8 cellular contexts compared by ENCODE assay signal in genomic region chr6:137165375-137166246, GRCh38. TPM values are rescaled to one million over a fixed set of nuclear protein-coding genes. Genes with fewer than 3 reads are reported as not detected.
A peak's percentile ranks its signal among the peaks of the same experiment; 100 is the strongest.
DNase-seq lines count a peak whose midpoint lies in the region; ATAC-seq and TF ChIP-seq lines count a peak whose summit lies in the region.

No MANE protein-coding gene starts in this region.

- no peaks in the 10 kb centered on the region for H3K27me3 ChIP-seq in CD8-positive, alpha-beta memory T cell (ENCODE audit: insufficient read depth, low read length, poor library complexity, severe bottlenecking)
- H3K27me3 ChIP-seq in RWPE2 (ENCODE audit: insufficient read depth, poor library complexity, severe bottlenecking) (no peaks in the 10 kb centered on the region), esophagus muscularis mucosa (no peaks in the 10 kb centered on the region)

- POLR2A ChIA-PET in CD8-positive, alpha-beta memory T cell (lab: Charles Lee) = no interaction called here

- H3K27me3 Mint-ChIP-seq in CD8-positive, alpha-beta memory T cell = peaks cover 1 to 5% of the 10 kb centered on the region in 2 donors

- peaks cover 14% of the 10 kb centered on the region for H3K4me1 ChIP-seq in CD8-positive, alpha-beta memory T cell (ENCODE audit: insufficient read depth, low read length)
- H3K4me1 ChIP-seq in RWPE2 (ENCODE audit: insufficient read depth, poor library complexity, severe bottlenecking) (peaks cover 20% of the 10 kb centered on the region), esophagus muscularis mucosa (no peaks in the 10 kb centered on the region)

- no peaks in the 10 kb centered on the region for H3K9me3 ChIP-seq in CD8-positive, alpha-beta memory T cell (ENCODE audit: low read length)
- H3K9me3 ChIP-seq in RWPE2 (ENCODE audit: severe bottlenecking) (no peaks in the 10 kb centered on the region), esophagus muscularis mucosa (no peaks in the 10 kb centered on the region)

- CTCF ChIA-PET in CD8-positive, alpha-beta memory T cell (lab: Charles Lee) = interaction anchor here (1.1 to 1.7 kb wide), 2 partner anchors 24 to 326 kb away, joined by 3 read pairs; no protein-coding TSS in a partner anchor

- H3K4me1 Mint-ChIP-seq in CD8-positive, alpha-beta memory T cell = peaks cover 22 to 43% (median 30%) of the 10 kb centered on the region in 3 donors

- TF ChIP-seq POLR2A in esophagus muscularis mucosa (IDR thresholded peaks at IDR 0.05; ENCODE audit: low read depth) = no peak

- ATAC-seq in GM18867 (IDR thresholded peaks at IDR 0.05; ENCODE audit: unreplicated experiment) = peak; percentile 80
- ATAC-seq in HG03095 (IDR thresholded peaks at IDR 0.05; ENCODE audit: unreplicated experiment) = peak; percentile 47
- ATAC-seq in RWPE2 (ENCODE audit: low read depth) = peak; percentile 55; the same call in 1 of the 3 replicates

- DNase-seq in CD8-positive, alpha-beta memory T cell = peak in 2 of 5 donors; percentile 24 to 41
- DNase-seq in RWPE2 (ENCODE audit: low spot score) = no peak
- DNase-seq in effector CD4-positive, alpha-beta T cell = peak; percentile 8
- DNase-seq in esophagus muscularis mucosa (ENCODE audit: extremely low spot score) = no peak
- no peak for DNase-seq in EL
- DNase-seq in iPS-NIHi7 (ENCODE audit: extremely low spot score) = no peak

- peaks cover 0 to 4% (median 2%) of the 10 kb centered on the region in 3 donors for H3K36me3 Mint-ChIP-seq in CD8-positive, alpha-beta memory T cell

- no peaks in the 10 kb centered on the region for H3K9me3 Mint-ChIP-seq in CD8-positive, alpha-beta memory T cell

- H3K4me3 ChIP-seq in CD8-positive, alpha-beta memory T cell (ENCODE audit: low read length) = no peak overlapping the region
- H3K4me3 ChIP-seq in RWPE2 (ENCODE audit: severe bottlenecking) = no peak overlapping the region
- H3K4me3 ChIP-seq in esophagus muscularis mucosa = no peak overlapping the region

- TF ChIP-seq CTCF in RWPE2 (IDR thresholded peaks at IDR 0.05; ENCODE audit: poor library complexity, severe bottlenecking) (peak; percentile 52), esophagus muscularis mucosa (IDR thresholded peaks at IDR 0.05) (no peak)

- peak overlapping the region in 7 of 8 donors; percentile 32 to 93 (median 86) for H3K27ac Mint-ChIP-seq in CD8-positive, alpha-beta memory T cell

- peak overlapping the region; percentile 15 to 88 (median 64) for H3K4me3 Mint-ChIP-seq in CD8-positive, alpha-beta memory T cell

- intact Hi-C loops in esophagus muscularis mucosa (cut with DNase I) = no loop called here

- no peak for TF ChIP-seq EP300 in esophagus muscularis mucosa (IDR thresholded peaks at IDR 0.05)

- 90% methylated on average over 9 of the region's 9 CpGs for WGBS in esophagus muscularis mucosa

- no peak overlapping the region for H3K27ac ChIP-seq in CD8-positive, alpha-beta memory T cell (ENCODE audit: low read depth, low read length)
- H3K27ac ChIP-seq in RWPE2 (ENCODE audit: poor library complexity, severe bottlenecking) = no peak overlapping the region
- H3K27ac ChIP-seq in esophagus muscularis mucosa (replicated peaks in 1 of 4) = no peak overlapping the region

- no peaks in the 10 kb centered on the region for H3K36me3 ChIP-seq in CD8-positive, alpha-beta memory T cell (ENCODE audit: insufficient read depth, low read length)
- H3K36me3 ChIP-seq in RWPE2 (ENCODE audit: low read depth) = no peaks in the 10 kb centered on the region
- H3K36me3 ChIP-seq in esophagus muscularis mucosa = no peaks in the 10 kb centered on the region

RNA-seq across cellular contexts. Expression of gene IL22RA2, which starts 7.8 kb away (rescaled TPM):
- total RNA-seq in CD8-positive, alpha-beta memory T cell = not detected
- not detected for polyA plus RNA-seq in CD8-positive, alpha-beta memory T cell
- not detected for total RNA-seq in esophagus muscularis mucosa

RNA-seq across cellular contexts. Expression of gene IFNGR1, which starts 53.6 kb away (rescaled TPM):
- total RNA-seq in CD8-positive, alpha-beta memory T cell = 10 to 100 TPM; 18.9 to 19.9 TPM
- polyA plus RNA-seq in CD8-positive, alpha-beta memory T cell = 80.0 TPM
- 10 to 100 TPM; 52.8 to 95.9 (median 62.9) TPM for total RNA-seq in esophagus muscularis mucosa
